In genomic region chr7:138895700-138896099, GRCh38 we compare ENCODE assay signal across 28 cellular contexts.
"Had no signal": no experiment of that assay in that cellular context is flagged by ENCODE, and none has a peak within 500 bp of the region (broad histone marks: within the 10 kb centered on the region; RNA-seq: fewer than 3 reads in every experiment).

No MANE protein-coding gene starts in this region.

- H3K27ac Mint-ChIP-seq: activated naive CD4-positive, alpha-beta T cell treated with anti-CD3 and anti-CD28 coated beads, Interleukin-2, amount 10 ng/mL, durations not matched to agents 7 days and 5 days; activated naive CD8-positive, alpha-beta T cell treated with anti-CD3 and anti-CD28 coated beads, Interleukin-2, amount 10 ng/mL, durations not matched to agents 7 days and 5 days; effector memory CD8-positive, alpha-beta T cell; naive B cell; nephron progenitor cell; progenitor cell of endocrine pancreas; stimulated activated memory B cell treated with anti-CD40 and anti-IgM and Interleukin-4, amounts not matched to agents 10 μg/mL and 1 μg/mL and 100 μg/mL, for 72 hours had no signal

- H3K9me3 Mint-ChIP-seq: activated naive CD8-positive, alpha-beta T cell treated with anti-CD3 and anti-CD28 coated beads, Interleukin-2, amount 10 ng/mL, durations not matched to agents 7 days and 5 days; brain; effector memory CD8-positive, alpha-beta T cell; nephron progenitor cell; stimulated activated memory B cell treated with anti-CD40 and anti-IgM and Interleukin-4, amounts not matched to agents 10 μg/mL and 1 μg/mL and 100 μg/mL, for 72 hours had no signal

- H3K4me3 Mint-ChIP-seq: activated naive CD4-positive, alpha-beta T cell treated with anti-CD3 and anti-CD28 coated beads, Interleukin-2, amount 10 ng/mL, durations not matched to agents 7 days and 5 days; activated naive CD8-positive, alpha-beta T cell treated with anti-CD3 and anti-CD28 coated beads, Interleukin-2, amount 10 ng/mL, durations not matched to agents 7 days and 5 days; brain; effector memory CD8-positive, alpha-beta T cell; naive B cell; nephron progenitor cell; stimulated activated memory B cell treated with anti-CD40 and anti-IgM and Interleukin-4, amounts not matched to agents 10 μg/mL and 1 μg/mL and 100 μg/mL, for 72 hours had no signal

- H3K36me3 Mint-ChIP-seq: naive B cell; stimulated activated memory B cell treated with anti-CD40 and anti-IgM and Interleukin-4, amounts not matched to agents 10 μg/mL and 1 μg/mL and 100 μg/mL, for 72 hours had no signal

- ATAC-seq: effector memory CD8-positive, alpha-beta T cell; left cardiac atrium; sciatic nerve; stimulated activated memory B cell treated with anti-CD40 and anti-IgM and Interleukin-4, amounts not matched to agents 10 μg/mL and 1 μg/mL and 100 μg/mL, for 72 hours had no signal

- H3K27ac ChIP-seq: ascending aorta, neutrophil, ovary, transverse colon had no signal

- H3K4me3 ChIP-seq: ascending aorta, ovary, smooth muscle cell, transverse colon had no signal

- H3K4me1 Mint-ChIP-seq: naive B cell; stimulated activated memory B cell treated with anti-CD40 and anti-IgM and Interleukin-4, amounts not matched to agents 10 μg/mL and 1 μg/mL and 100 μg/mL, for 72 hours had no signal

- H3K4me1 ChIP-seq: ascending aorta had no signal

- H3K27me3 Mint-ChIP-seq: brain, progenitor cell of endocrine pancreas had no signal

- DNase-seq: activated CD4-positive, alpha-beta T cell treated with anti-CD3 and anti-CD28 coated beads for 4 hours; activated CD4-positive, alpha-beta T cell treated with anti-CD3 and anti-CD28 coated beads, Interleukin-2, amount 50 U/mL, for 4 hours; activated CD8-positive, alpha-beta memory T cell treated with anti-CD3 and anti-CD28 coated beads, Interleukin-2, amount 50 U/mL, for 4 hours; activated gamma-delta T cell; activated naive CD4-positive, alpha-beta T cell treated with anti-CD3 and anti-CD28 coated beads, Interleukin-2, amount 10 ng/mL, durations not matched to agents 7 days and 5 days; activated naive CD8-positive, alpha-beta T cell treated with anti-CD3 and anti-CD28 coated beads, Interleukin-2, amount 10 ng/mL, durations not matched to agents 7 days and 5 days; activated T-cell treated with anti-CD3 and anti-CD28 coated beads, Interleukin-2, amount 50 U/mL, for 1 hour; cortex of kidney; effector memory CD8-positive, alpha-beta T cell; foreskin fibroblast; head of caudate nucleus; hippocampal formation; left cardiac atrium; mammary epithelial cell; naive B cell; nephron progenitor cell; ovary; stimulated activated CD4-positive, alpha-beta T cell treated with anti-CD3 and anti-CD28 coated beads, Interleukin-1b, Interleukin-23, amount 100 ng/mL, for 48 hours; stimulated activated CD4-positive, alpha-beta T cell treated with anti-CD3 and anti-CD28 coated beads, Interleukin-4, amount 100 ng/mL, for 4 hours; stimulated activated CD8-positive, alpha-beta memory T cell treated with anti-CD3 and anti-CD28 coated beads, Interleukin-4, amount 100 ng/mL, for 48 hours; transverse colon had no signal

- H3K36me3 ChIP-seq: ascending aorta, neutrophil, ovary, transverse colon had no signal

- H3K9me3 ChIP-seq: ascending aorta, neutrophil, ovary, transverse colon had no signal

- H3K27me3 ChIP-seq: ascending aorta, neutrophil, ovary, transverse colon had no signal
